Comparison of ENCODE assay signal across 11 cellular contexts in genomic region chr12:6424008-6424347, GRCh38. TPM values are rescaled to one million over a fixed set of nuclear protein-coding genes. Genes with fewer than 3 reads are reported as not detected.
A peak's percentile ranks its signal among the peaks of the same experiment; 100 is the strongest.
DNase-seq lines count a peak whose midpoint lies in the region; ATAC-seq and TF ChIP-seq lines count a peak whose summit lies in the region.
"Had no signal": no experiment of that assay in that cellular context is flagged by ENCODE, and none has a peak within 500 bp of the region (broad histone marks: within the 10 kb centered on the region; RNA-seq: fewer than 3 reads in every experiment).

No MANE protein-coding gene starts in this region.

- no peaks in the 10 kb centered on the region for H3K36me3 Mint-ChIP-seq in activated CD4-positive, alpha-beta T cell treated with anti-CD3 and anti-CD28 coated beads, Interleukin-2, amount 10 ng/mL, durations not matched to agents 24 days and 14 days (ENCODE audit: low read depth)
- H3K36me3 Mint-ChIP-seq in activated CD8-positive, alpha-beta T cell treated with anti-CD3 and anti-CD28 coated beads, Interleukin-2, amount 10 ng/mL, durations not matched to agents 7 days and 5 days (ENCODE audit: low read depth): no peaks in the 10 kb centered on the region

- H3K36me3 ChIP-seq in stomach: no peaks in the 10 kb centered on the region
- no peaks in the 10 kb centered on the region for H3K36me3 ChIP-seq in esophagus squamous epithelium
- no peaks in the 10 kb centered on the region for H3K36me3 ChIP-seq in mammary epithelial cell (ENCODE audit: insufficient read depth, low read length)

- TF ChIP-seq CTCF in stomach (IDR thresholded peaks at IDR 0.05): no peak
- TF ChIP-seq CTCF in esophagus squamous epithelium (IDR thresholded peaks at IDR 0.05): no peak
- no peak for TF ChIP-seq CTCF in mammary epithelial cell (conservative IDR thresholded peaks at IDR 0.05 in 1 of 2, IDR thresholded peaks at IDR 0.05 in 1 of 2; ENCODE audit: extremely low read depth in 1 of 2, insufficient read depth in 1 of 2, low read depth in 1 of 2, low read length in 2 of 2)

- H3K4me1 ChIP-seq in stomach (peaks cover 8 to 29% (median 15%) of the 10 kb centered on the region in 4 donors), esophagus squamous epithelium (peaks cover 7 to 30% (median 9%) of the 10 kb centered on the region in 3 donors), mammary epithelial cell (ENCODE audit: insufficient read depth, low read length) (no peaks in the 10 kb centered on the region)

- 40 to 53% (median 47%) methylated on average over 6 of the region's 6 CpGs for WGBS in stomach, 5 donors
- 38 to 75% methylated on average over 2 to 4 of the region's 6 CpGs for WGBS in esophagus squamous epithelium, 2 donors
- 85% methylated on average over 2 of the region's 6 CpGs for WGBS in mammary epithelial cell (ENCODE audit: low coverage, missing lambda C conversion rate)

- no TSS peak for BruUV-seq in mammary epithelial cell (replicated peaks; lab: Mats Ljungman, UMichigan)

- CTCF ChIA-PET in activated CD8-positive, alpha-beta T cell treated with anti-CD3 and anti-CD28 coated beads, Interleukin-2, amount 10 ng/mL, durations not matched to agents 7 days and 5 days (lab: Charles Lee): interaction anchor here (0.6 to 7.8 kb wide), 28 partner anchors 10 to 410 kb away, joined by 3 to 288 read pairs (median 5); partner anchors contain the start of genes CD27, GAPDH, IFFO1 and MRPL51
- CTCF ChIA-PET in mammary epithelial cell (lab: Charles Lee; ENCODE audit: low non-redundant PET): interaction anchor here (0.5 to 2.3 kb wide), 3 partner anchors 41 to 89 kb away, joined by 3 to 17 read pairs (median 4); no protein-coding TSS in a partner anchor

- POLR2A ChIA-PET in activated CD8-positive, alpha-beta T cell treated with anti-CD3 and anti-CD28 coated beads, Interleukin-2, amount 10 ng/mL, durations not matched to agents 7 days and 5 days (lab: Charles Lee): interaction anchor here (0.7 to 6.1 kb wide), 12 partner anchors 23 to 114 kb away, joined by 3 to 49 read pairs (median 10); partner anchors contain the start of genes GAPDH, MRPL51, TAPBPL and VAMP1

- dilution Hi-C loops in mammary epithelial cell (cut with HindIII; ENCODE audit: low sequenced_read_pairs): no loop called here

- no peaks in the 10 kb centered on the region for H3K9me3 ChIP-seq in stomach
- no peaks in the 10 kb centered on the region for H3K9me3 ChIP-seq in esophagus squamous epithelium
- H3K9me3 ChIP-seq in mammary epithelial cell (replicated peaks; ENCODE audit: insufficient read depth, low read length): no peaks in the 10 kb centered on the region

- no peak for DNase-seq in activated CD4-positive, alpha-beta T cell treated with anti-CD3 and anti-CD28 coated beads, Interleukin-2, amount 10 ng/mL, durations not matched to agents 24 days and 14 days
- DNase-seq in activated CD4-positive, alpha-beta T cell treated with anti-CD3 and anti-CD28 coated beads for 1 hour: no peak
- no peak for DNase-seq in activated CD8-positive, alpha-beta T cell treated with anti-CD3 and anti-CD28 coated beads, Interleukin-2, amount 10 ng/mL, durations not matched to agents 7 days and 5 days
- DNase-seq in kidney tubule cell (ENCODE audit: low spot score): peak; percentile 33
- no peak for DNase-seq in stomach
- DNase-seq in esophagus squamous epithelium (lab: John Stamatoyannopoulos, UW): no peak
- DNase-seq in COLO829 (ENCODE audit: low spot score): no peak
- DNase-seq in mammary epithelial cell: no peak

- no peak for ATAC-seq in activated CD8-positive, alpha-beta T cell treated with anti-CD3 and anti-CD28 coated beads, Interleukin-2, amount 10 ng/mL, durations not matched to agents 7 days and 5 days

- H3K4me3 Mint-ChIP-seq in activated CD4-positive, alpha-beta T cell treated with anti-CD3 and anti-CD28 coated beads, Interleukin-2, amount 10 ng/mL, durations not matched to agents 24 days and 14 days: peak overlapping the region; percentile 17
- no peak overlapping the region for H3K4me3 Mint-ChIP-seq in activated CD8-positive, alpha-beta T cell treated with anti-CD3 and anti-CD28 coated beads, Interleukin-2, amount 10 ng/mL, durations not matched to agents 7 days and 5 days

- no peaks in the 10 kb centered on the region for H3K79me2 ChIP-seq in mammary epithelial cell (ENCODE audit: insufficient read depth, low read length)

- no peak for TF ChIP-seq POLR2A in stomach (IDR thresholded peaks at IDR 0.05)
- no peak for TF ChIP-seq POLR2A in esophagus squamous epithelium (IDR thresholded peaks at IDR 0.05)

- H3K4me1 Mint-ChIP-seq in activated CD4-positive, alpha-beta T cell treated with anti-CD3 and anti-CD28 coated beads, Interleukin-2, amount 10 ng/mL, durations not matched to agents 24 days and 14 days: peaks cover 38% of the 10 kb centered on the region
- peaks cover 48% of the 10 kb centered on the region for H3K4me1 Mint-ChIP-seq in activated CD8-positive, alpha-beta T cell treated with anti-CD3 and anti-CD28 coated beads, Interleukin-2, amount 10 ng/mL, durations not matched to agents 7 days and 5 days (ENCODE audit: low read depth)

- in situ Hi-C loops in mammary epithelial cell (cut with MboI; ENCODE audit: low sequenced_read_pairs in 2 of 2): loop anchor here (10.0 kb wide), 1 partner anchor 121 kb away; no protein-coding TSS in a partner anchor

- H3K27me3 Mint-ChIP-seq in activated CD4-positive, alpha-beta T cell treated with anti-CD3 and anti-CD28 coated beads, Interleukin-2, amount 10 ng/mL, durations not matched to agents 24 days and 14 days: no peaks in the 10 kb centered on the region
- no peaks in the 10 kb centered on the region for H3K27me3 Mint-ChIP-seq in activated CD8-positive, alpha-beta T cell treated with anti-CD3 and anti-CD28 coated beads, Interleukin-2, amount 10 ng/mL, durations not matched to agents 7 days and 5 days (ENCODE audit: low read depth)

- no peaks in the 10 kb centered on the region for H4K20me1 ChIP-seq in mammary epithelial cell (ENCODE audit: insufficient read depth, low read length)

- no peak overlapping the region for H3K9ac ChIP-seq in mammary epithelial cell (ENCODE audit: insufficient read depth, low read length)

- no peaks in the 10 kb centered on the region for H3K9me3 Mint-ChIP-seq in activated CD4-positive, alpha-beta T cell treated with anti-CD3 and anti-CD28 coated beads, Interleukin-2, amount 10 ng/mL, durations not matched to agents 24 days and 14 days
- no peaks in the 10 kb centered on the region for H3K9me3 Mint-ChIP-seq in activated CD8-positive, alpha-beta T cell treated with anti-CD3 and anti-CD28 coated beads, Interleukin-2, amount 10 ng/mL, durations not matched to agents 7 days and 5 days (ENCODE audit: insufficient read depth)
- H3K9me3 Mint-ChIP-seq: activated T-cell treated with anti-CD3 and anti-CD28 coated beads, Interleukin-2, amount 50 U/mL, for 72 hours had no signal

- no peaks in the 10 kb centered on the region for H3K27me3 ChIP-seq in stomach
- no peaks in the 10 kb centered on the region for H3K27me3 ChIP-seq in esophagus squamous epithelium
- H3K27me3 ChIP-seq in mammary epithelial cell (ENCODE audit: insufficient read depth, low read length): no peaks in the 10 kb centered on the region

- intact Hi-C loops in activated CD4-positive, alpha-beta T cell treated with anti-CD3 and anti-CD28 coated beads, Interleukin-2, amount 10 ng/mL, durations not matched to agents 24 days and 14 days (cut with micrococcal nuclease): no loop called here
- intact Hi-C loops in stomach (cut with DNase I; ENCODE audit: low total_unique reads): loop anchor here (10.0 kb wide), 1 partner anchor 111 kb away; the partner anchor contains the start of gene GAPDH
- intact Hi-C loops in esophagus squamous epithelium (cut with DNase I): no loop called here
- intact Hi-C loops in mammary epithelial cell (cut with micrococcal nuclease): loop anchor here (5.0 kb wide), 1 partner anchor 193 kb away; no protein-coding TSS in a partner anchor

- H3K4me3 ChIP-seq in stomach: no peak overlapping the region
- H3K4me3 ChIP-seq in esophagus squamous epithelium: no peak overlapping the region
- no peak overlapping the region for H3K4me3 ChIP-seq in mammary epithelial cell (replicated peaks in 1 of 3; ENCODE audit: insufficient read depth in 1 of 3, low read depth in 2 of 3, low read length in 3 of 3)
- H3K4me3 ChIP-seq: lung had no signal

- no peak overlapping the region for H3K4me2 ChIP-seq in mammary epithelial cell (ENCODE audit: insufficient read depth, low read depth, low read length)

- no peak overlapping the region for H2AFZ ChIP-seq in mammary epithelial cell (ENCODE audit: low read depth, low read length)

- H3K27ac ChIP-seq in stomach: peak overlapping the region in 3 of 5 donors; percentile 17 to 58 (median 37)
- peak overlapping the region in 2 of 4 donors; percentile 10 to 13 for H3K27ac ChIP-seq in esophagus squamous epithelium
- no peak overlapping the region for H3K27ac ChIP-seq in mammary epithelial cell (ENCODE audit: insufficient read depth, low read depth, low read length)

- no peak for TF ChIP-seq EP300 in stomach (IDR thresholded peaks at IDR 0.05)

- peak overlapping the region; percentile 84 for H3K27ac Mint-ChIP-seq in activated CD4-positive, alpha-beta T cell treated with anti-CD3 and anti-CD28 coated beads, Interleukin-2, amount 10 ng/mL, durations not matched to agents 24 days and 14 days
- peak overlapping the region; percentile 83 for H3K27ac Mint-ChIP-seq in activated CD8-positive, alpha-beta T cell treated with anti-CD3 and anti-CD28 coated beads, Interleukin-2, amount 10 ng/mL, durations not matched to agents 7 days and 5 days
- H3K27ac Mint-ChIP-seq: activated T-cell treated with anti-CD3 and anti-CD28 coated beads, Interleukin-2, amount 50 U/mL, for 72 hours had no signal

RNA-seq across cellular contexts. Expression of gene CD27, which starts 20.8 kb away (rescaled TPM):
- 74.0 and 77.7 TPM in 2 replicates for total RNA-seq in activated CD4-positive, alpha-beta T cell treated with anti-CD3 and anti-CD28 coated beads, Interleukin-2, amount 10 ng/mL, durations not matched to agents 24 days and 14 days
- total RNA-seq in activated CD8-positive, alpha-beta T cell treated with anti-CD3 and anti-CD28 coated beads, Interleukin-2, amount 10 ng/mL, durations not matched to agents 7 days and 5 days: 100 to 1,000 TPM; 112 to 131 TPM
- total RNA-seq in stomach (1 to 10 TPM in 1 of 5 donors, under 1 TPM in 1, not detected in 3; 0.92 to 8.7 TPM), esophagus squamous epithelium (1 to 10 TPM in 3 of 4 donors, under 1 TPM in 1; 0.49 to 4.2 (median 2.9) TPM), mammary epithelial cell (not detected)
- polyA plus RNA-seq in stomach (1 to 10 TPM; 1.7 to 5.8 (median 3.2) TPM), mammary epithelial cell (not detected)
- polyA minus RNA-seq in mammary epithelial cell: not detected

RNA-seq across cellular contexts. Expression of gene TAPBPL, which starts 27.9 kb away (rescaled TPM):
- total RNA-seq in activated CD4-positive, alpha-beta T cell treated with anti-CD3 and anti-CD28 coated beads, Interleukin-2, amount 10 ng/mL, durations not matched to agents 24 days and 14 days: 31.9 and 33.0 TPM in 2 replicates
- total RNA-seq in activated CD8-positive, alpha-beta T cell treated with anti-CD3 and anti-CD28 coated beads, Interleukin-2, amount 10 ng/mL, durations not matched to agents 7 days and 5 days: 10 to 100 TPM; 31.2 to 32.5 TPM
- 100 to 1,000 TPM in 1 of 5 donors, 10 to 100 TPM in 4; 15.2 to 115 (median 40.0) TPM for total RNA-seq in stomach
- 10 to 100 TPM; 13.0 to 15.3 (median 15.1) TPM for polyA plus RNA-seq in stomach
- total RNA-seq in esophagus squamous epithelium: 10 to 100 TPM in 3 of 4 donors, 1 to 10 TPM in 1; 7.7 to 25.6 (median 18.2) TPM
- 1 to 10 TPM; 4.0 to 5.0 TPM for total RNA-seq in mammary epithelial cell
- polyA plus RNA-seq in mammary epithelial cell: 7.3 TPM
- 52.6 TPM for polyA minus RNA-seq in mammary epithelial cell

RNA-seq across cellular contexts. Expression of gene LTBR, which starts 40.0 kb away (rescaled TPM):
- total RNA-seq in activated CD4-positive, alpha-beta T cell treated with anti-CD3 and anti-CD28 coated beads, Interleukin-2, amount 10 ng/mL, durations not matched to agents 24 days and 14 days: 1.7 and 2.1 TPM in 2 replicates
- under 1 TPM in 1 of 2 experiments, not detected in 1; 0.34 TPM for total RNA-seq in activated CD8-positive, alpha-beta T cell treated with anti-CD3 and anti-CD28 coated beads, Interleukin-2, amount 10 ng/mL, durations not matched to agents 7 days and 5 days
- total RNA-seq in stomach (100 to 1,000 TPM in 3 of 5 donors, 10 to 100 TPM in 2; 27.5 to 471 (median 126) TPM), esophagus squamous epithelium (100 to 1,000 TPM in 3 of 4 donors, 10 to 100 TPM in 1; 98.2 to 171 (median 136) TPM), mammary epithelial cell (100 to 1,000 TPM; 134 to 149 TPM)
- polyA plus RNA-seq in stomach (10 to 100 TPM; 47.3 to 76.3 (median 48.3) TPM), mammary epithelial cell (119 TPM)
- polyA minus RNA-seq in mammary epithelial cell: 89.5 TPM

RNA-seq across cellular contexts. Expression of gene VAMP1, which starts 46.5 kb away (rescaled TPM):
- 50.0 and 51.2 TPM in 2 replicates for total RNA-seq in activated CD4-positive, alpha-beta T cell treated with anti-CD3 and anti-CD28 coated beads, Interleukin-2, amount 10 ng/mL, durations not matched to agents 24 days and 14 days
- 10 to 100 TPM; 46.6 to 48.9 TPM for total RNA-seq in activated CD8-positive, alpha-beta T cell treated with anti-CD3 and anti-CD28 coated beads, Interleukin-2, amount 10 ng/mL, durations not matched to agents 7 days and 5 days
- total RNA-seq in stomach: 10 to 100 TPM in 2 of 5 donors, 1 to 10 TPM in 3; 1.2 to 16.5 (median 4.8) TPM
- polyA plus RNA-seq in stomach: 1 to 10 TPM in 2 of 3 donors, not detected in 1; 2.6 to 8.9 TPM
- 1 to 10 TPM; 1.2 to 9.1 (median 5.1) TPM for total RNA-seq in esophagus squamous epithelium
- 1 to 10 TPM; 2.1 to 5.0 TPM for total RNA-seq in mammary epithelial cell
- 5.8 TPM for polyA plus RNA-seq in mammary epithelial cell
- 2.4 TPM for polyA minus RNA-seq in mammary epithelial cell

RNA-seq across cellular contexts. Expression of gene SCNN1A, which starts 48.6 kb away (rescaled TPM):
- total RNA-seq in activated CD4-positive, alpha-beta T cell treated with anti-CD3 and anti-CD28 coated beads, Interleukin-2, amount 10 ng/mL, durations not matched to agents 24 days and 14 days: not detected in 2 replicates
- total RNA-seq in activated CD8-positive, alpha-beta T cell treated with anti-CD3 and anti-CD28 coated beads, Interleukin-2, amount 10 ng/mL, durations not matched to agents 7 days and 5 days: 1 to 10 TPM in 1 of 2 experiments, under 1 TPM in 1; 0.47 to 1.5 TPM
- total RNA-seq in stomach: 100 to 1,000 TPM in 4 of 5 donors, 10 to 100 TPM in 1; 63.3 to 486 (median 277) TPM
- 10 to 100 TPM; 16.6 to 98.0 (median 47.5) TPM for polyA plus RNA-seq in stomach
- total RNA-seq in esophagus squamous epithelium: 100 to 1,000 TPM in 3 of 4 donors, 10 to 100 TPM in 1; 88.9 to 266 (median 111) TPM
- total RNA-seq in mammary epithelial cell: 100 to 1,000 TPM; 171 to 202 TPM
- 174 TPM for polyA plus RNA-seq in mammary epithelial cell
- polyA minus RNA-seq in mammary epithelial cell: 383 TPM
- total RNA-seq: frontal cortex had no signal

Comparison
In these comparisons a context has a peak if more than half of its experiments do, and no peak if none do; other contexts are left out.
1. intact Hi-C loops: an anchor here in stomach (10.0 kb wide) and mammary epithelial cell (5.0 kb wide); none called in activated CD4-positive, alpha-beta T cell treated with anti-CD3 and anti-CD28 coated beads, Interleukin-2, amount 10 ng/mL, durations not matched to agents 24 days and 14 days and esophagus squamous epithelium.